Comparison of ENCODE assay signal across 1 cellular context in genomic region chr14:64324461-64325255, GRCh38.
TF ChIP-seq lines count a peak whose summit lies in the region.

No MANE protein-coding gene starts in this region.

TF ChIP-seq in IMR-90, 13 proteins besides CTCF, POLR2A, EP300 and RAD21 (continued from another document):
- no peak for TF ChIP-seq USF2 (IDR thresholded peaks at IDR 0.05; ENCODE audit: low read depth, low read length)
- TF ChIP-seq MAFK (IDR thresholded peaks at IDR 0.05; ENCODE audit: low read depth, low read length) = peak; percentile 80
- no peak for TF ChIP-seq FOS (IDR thresholded peaks at IDR 0.05; ENCODE audit: low read depth, low read length)
